18 cellular contexts compared by ENCODE assay signal in genomic region chr1:221509575-221510360, GRCh38.
A peak's percentile ranks its signal among the peaks of the same experiment; 100 is the strongest.
DNase-seq lines count a peak whose midpoint lies in the region; ATAC-seq and TF ChIP-seq lines count a peak whose summit lies in the region.
"Had no signal": no experiment of that assay in that cellular context is flagged by ENCODE, and none has a peak within 500 bp of the region (broad histone marks: within the 10 kb centered on the region; RNA-seq: fewer than 3 reads in every experiment).

No MANE protein-coding gene starts in this region.

- H3K9me3 ChIP-seq in cardiac muscle cell (ENCODE audit: low read depth) (no peaks in the 10 kb centered on the region), heart left ventricle (peaks cover 0 to 22% (median 9%) of the 10 kb centered on the region in 12 donors)
- H3K9me3 ChIP-seq: uterus had no signal

- WGBS in heart left ventricle, 4 donors = 65 to 81% (median 72%) methylated on average over 3 of the region's 3 CpGs

- intact Hi-C loops in heart left ventricle (cut with DNase I) = no loop called here

- no peaks in the 10 kb centered on the region for H3K27me3 ChIP-seq in cardiac muscle cell
- H3K27me3 ChIP-seq in heart left ventricle = no peaks in the 10 kb centered on the region
- H3K27me3 ChIP-seq: uterus had no signal

- TF ChIP-seq POLR2A in heart left ventricle (IDR thresholded peaks at IDR 0.05) = no peak

- H3K36me3 ChIP-seq in cardiac muscle cell = no peaks in the 10 kb centered on the region
- H3K36me3 ChIP-seq in heart left ventricle = no peaks in the 10 kb centered on the region
- H3K36me3 ChIP-seq: uterus had no signal

- H3K4me1 ChIP-seq in cardiac muscle cell (ENCODE audit: low read depth) (peaks cover 40% of the 10 kb centered on the region), heart left ventricle (no peaks in the 10 kb centered on the region)
- H3K4me1 ChIP-seq: uterus had no signal

- H3K4me3 ChIP-seq in cardiac muscle cell = no peak overlapping the region
- no peak overlapping the region for H3K4me3 ChIP-seq in heart left ventricle
- H3K4me3 ChIP-seq: uterus had no signal

- no peak for ATAC-seq in heart left ventricle
- ATAC-seq in HG02798 (IDR thresholded peaks at IDR 0.05; ENCODE audit: poor library complexity, unreplicated experiment) = peak; percentile 53
- ATAC-seq in activated CD4-positive, CD25-positive, alpha-beta regulatory T cell treated with anti-CD3 and anti-CD28 coated beads, Interleukin-2, amount 50 U/mL, for 24 hours = no peak
- ATAC-seq: CD8-positive, alpha-beta T cell had no signal

- peak overlapping the region; percentile 80 for H3K27ac ChIP-seq in cardiac muscle cell
- no peak overlapping the region for H3K27ac ChIP-seq in heart left ventricle
- H3K27ac ChIP-seq: epithelial cell of prostate, uterus had no signal

- TF ChIP-seq CTCF in cardiac muscle cell (IDR thresholded peaks at IDR 0.05; ENCODE audit: low read depth, low read length) (no peak), heart left ventricle (IDR thresholded peaks at IDR 0.05) (no peak)

- peak in 1 of 2 donors; percentile 25 for DNase-seq in cardiac muscle cell (ENCODE audit: low read depth in 1 of 2, low spot score in 1 of 2)
- no peak for DNase-seq in heart left ventricle
- DNase-seq in amniotic epithelial cell (ENCODE audit: low read depth) = peak; percentile 68
- no peak for DNase-seq in central memory CD4-positive, alpha-beta T cell
- no peak for DNase-seq in activated CD4-positive, alpha-beta T cell treated with anti-CD3 and anti-CD28 coated beads for 48 hours
- DNase-seq in NOMO-1 treated with dmso at 0.1 percent for 144 hours (lab: John Stamatoyannopoulos, UW; ENCODE audit: unreplicated experiment) = no peak
- DNase-seq: ACHN; activated gamma-delta T cell; anterior cingulate cortex; CD8-positive, alpha-beta T cell; NCI-H1694 treated with DMSO at 0.1 percent for 48 hours; NCI-H446; stimulated activated CD4-positive, alpha-beta T cell treated with anti-CD3 and anti-CD28 coated beads, Interleukin-2, amount 100 ng/mL, for 48 hours; T-helper 9 cell; uterus had no signal
